Comparison of ENCODE assay signal across 18 cellular contexts in genomic region chr4:56844817-56845580, GRCh38. TPM values are rescaled to one million over a fixed set of nuclear protein-coding genes. Genes with fewer than 3 reads are reported as not detected.
DNase-seq lines count a peak whose midpoint lies in the region; ATAC-seq and TF ChIP-seq lines count a peak whose summit lies in the region.
"Had no signal": no experiment of that assay in that cellular context is flagged by ENCODE, and none has a peak within 500 bp of the region (broad histone marks: within the 10 kb centered on the region; RNA-seq: fewer than 3 reads in every experiment).

No MANE protein-coding gene starts in this region.

- no CpG with 5 or more reads among the region's 4 CpGs for WGBS in iPS DF 6.9 (ENCODE audit: insufficient coverage, insufficient read length)
- 81 to 88% methylated on average over 4 of the region's 4 CpGs for WGBS in testis, 2 donors

- H3K27ac ChIP-seq in HUES48 (ENCODE audit: low read depth, low read length) (peak overlapping the region; percentile 70), iPS DF 6.9 (ENCODE audit: low read length) (no peak overlapping the region), testis (no peak overlapping the region)
- H3K27ac ChIP-seq: HL-60, skin epidermis had no signal

- DNase-seq in H7, result peak; percentile 81
- peak; percentile 66 for DNase-seq in iPS DF 6.9 (ENCODE audit: low read depth, low spot score)
- DNase-seq in testis, result no peak
- DNase-seq in hypothalamus (lab: John Stamatoyannopoulos, UW), result no peak
- DNase-seq in NCI-H345 (lab: John Stamatoyannopoulos, UW), result no peak
- DNase-seq: activated CD8-positive, alpha-beta memory T cell treated with anti-CD3 and anti-CD28 coated beads for 24 hours; KG1; naive thymus-derived CD8-positive, alpha-beta T cell; posterior cingulate gyrus; stimulated activated CD4-positive, alpha-beta T cell treated with anti-CD3 and anti-CD28 coated beads, Interleukin-4, amount 100 ng/mL, for 4 hours had no signal

- H3K4me1 ChIP-seq in HUES48 (ENCODE audit: control insufficient read depth, insufficient read depth, low read length), result peaks cover 17% of the 10 kb centered on the region
- H3K4me1 ChIP-seq in iPS DF 6.9 (ENCODE audit: control insufficient read depth, insufficient read depth, low read length), result peaks cover 4% of the 10 kb centered on the region; the same call in 1 of the 2 replicates
- peaks cover 3% of the 10 kb centered on the region for H3K4me1 ChIP-seq in testis

- TF ChIP-seq CTCF in testis (IDR thresholded peaks at IDR 0.05), result no peak

- ATAC-seq in GM18517 (IDR thresholded peaks at IDR 0.05; ENCODE audit: unreplicated experiment) (peak; percentile 77), GM21367 (IDR thresholded peaks at IDR 0.05; ENCODE audit: unreplicated experiment) (no peak)
- ATAC-seq: activated T-helper 17 cell treated with anti-CD3 and anti-CD28 coated beads, Interleukin-2, amount 50 U/mL, for 72 hours; naive thymus-derived CD8-positive, alpha-beta T cell had no signal

- no peak overlapping the region for H3K9ac ChIP-seq in HUES48 (ENCODE audit: low read depth, low read length)

- H3K9me3 ChIP-seq in HUES48 (ENCODE audit: control insufficient read depth, insufficient read depth, low read length), result no peaks in the 10 kb centered on the region
- H3K9me3 ChIP-seq in iPS DF 6.9 (ENCODE audit: control insufficient read depth, insufficient read depth, low read length), result no peaks in the 10 kb centered on the region
- H3K9me3 ChIP-seq in testis, result no peaks in the 10 kb centered on the region

- TF ChIP-seq POLR2A in testis (IDR thresholded peaks at IDR 0.05), result no peak

- H3K27me3 ChIP-seq in H7 (ENCODE audit: control insufficient read depth, insufficient read depth, low read length) (peaks cover 50% of the 10 kb centered on the region), HUES48 (ENCODE audit: control insufficient read depth, insufficient read depth, low read length) (peaks cover 75% of the 10 kb centered on the region), iPS DF 6.9 (ENCODE audit: control insufficient read depth, insufficient read depth, low read length) (peaks cover 33% of the 10 kb centered on the region), testis (no peaks in the 10 kb centered on the region)

- H3K4me3 ChIP-seq in H7 (ENCODE audit: insufficient read depth, low read depth, low read length), result no peak overlapping the region
- 0 out of 2 replicates have a peak overlapping the region, but pooled peaks have one; percentile 33 for H3K4me3 ChIP-seq in HUES48 (ENCODE audit: low read depth, low read length)
- H3K4me3 ChIP-seq in iPS DF 6.9 (ENCODE audit: low read length), result no peak overlapping the region
- H3K4me3 ChIP-seq in testis, result no peak overlapping the region
- H3K4me3 ChIP-seq: lung, skin epidermis had no signal

- H3K36me3 ChIP-seq in H7 (replicated peaks; ENCODE audit: control insufficient read depth, insufficient read depth, low read length) (no peaks in the 10 kb centered on the region), HUES48 (ENCODE audit: control insufficient read depth, insufficient read depth, low read length) (no peaks in the 10 kb centered on the region), iPS DF 6.9 (ENCODE audit: control insufficient read depth, insufficient read depth, low read length) (no peaks in the 10 kb centered on the region), testis (ENCODE audit: low read depth, missing control alignments) (no peaks in the 10 kb centered on the region)

- intact Hi-C loops in testis (cut with DNase I; ENCODE audit: low total_unique reads), result no loop called here

RNA-seq across cellular contexts. Expression of gene SPINK2, which starts 23.5 kb away (rescaled TPM):
- 1.3 and 4.5 TPM in 2 replicates for total RNA-seq in H7 (2014; rRNA removed; shearing (Covaris generic))
- 100 to 1,000 TPM; 183 to 251 TPM for total RNA-seq in testis
- polyA plus RNA-seq in testis (ENCODE audit: insufficient read depth, low read depth, low replicate concordance), result 633 TPM
- total RNA-seq: activated T-helper 17 cell treated with anti-CD3 and anti-CD28 coated beads, Interleukin-2, amount 50 U/mL, for 72 hours; temporal lobe had no signal
- polyA plus RNA-seq: lung had no signal

Comparison
In these comparisons a context has a peak if more than half of its experiments do, and no peak if none do; other contexts are left out.
1. DNase-seq: peak in H7 (single experiment) and iPS DF 6.9 (single experiment); none in testis (single experiment), hypothalamus (0 of 51) and NCI-H345 (single experiment).
2. RNA of gene SPINK2, which starts 23.5 kb away (total RNA-seq): 183 to 251 TPM in testis; 1.3 to 4.5 TPM in H7; every median in the first group is over 10 times any median in the second.